Comparison of ENCODE assay signal across 9 cellular contexts in the genomic region with DNA sequence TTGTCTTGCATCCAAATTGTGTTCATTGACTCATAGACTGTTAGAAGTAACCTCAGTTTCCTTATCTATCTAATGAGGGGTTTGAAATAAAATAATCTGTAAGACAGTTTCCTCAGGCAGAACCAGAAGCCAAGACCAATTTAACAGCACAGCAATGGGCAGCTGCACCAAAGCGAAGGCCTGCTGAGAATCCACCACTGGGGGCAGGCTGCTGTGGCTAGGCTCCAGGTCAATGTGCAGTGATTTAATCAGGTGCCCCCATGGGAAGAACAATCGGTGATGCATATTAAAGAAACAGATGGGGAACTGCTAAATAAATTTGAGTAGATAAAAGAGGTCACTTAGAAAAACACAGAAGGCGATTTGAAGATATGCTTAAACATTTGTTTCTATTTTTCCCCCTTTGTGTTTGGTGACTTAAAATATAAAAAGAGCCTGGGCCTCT. TPM values are rescaled to one million over a fixed set of nuclear protein-coding genes. Genes with fewer than 3 reads are reported as not detected.
DNase-seq lines count a peak whose midpoint lies in the region; ATAC-seq, FAIRE-seq and TF ChIP-seq lines count a peak whose summit lies in the region.
"Had no signal": no experiment of that assay in that cellular context is flagged by ENCODE, and none has a peak within 500 bp of the region (broad histone marks: within the 10 kb centered on the region; RNA-seq: fewer than 3 reads in every experiment).

No MANE protein-coding gene starts in this region.

- H4K20me1 ChIP-seq in KMS-11 (ENCODE audit: insufficient read depth), result no peaks in the 10 kb centered on the region
- no peaks in the 10 kb centered on the region for H4K20me1 ChIP-seq in K562 (replicated peaks; ENCODE audit: control insufficient read depth, insufficient read depth, low read length)

- no peak for DNase-seq in D721Med (ENCODE audit: insufficient read length, low spot score)
- DNase-seq in K562 (ENCODE audit: extremely low read depth in 1 of 4, low spot score in 3 of 4), result peak in 3 of 4 experiments; percentile 23 to 52 (median 34)
- DNase-seq in medulla oblongata (ENCODE audit: extremely low spot score), result peak; percentile 35
- DNase-seq in 8988T, result no peak
- no peak for DNase-seq in COLO668 (lab: John Stamatoyannopoulos, UW; ENCODE audit: unreplicated experiment)

- H3K4me3 ChIP-seq in KMS-11 (IDR thresholded peaks at IDR 0.05; ENCODE audit: insufficient read depth, low read depth, low read length) (no peak overlapping the region), K562 (no peak overlapping the region)
- H3K4me3 ChIP-seq: skin epidermis had no signal

- H3K9me1 ChIP-seq in K562 (ENCODE audit: control insufficient read depth, insufficient read depth, low read length), result no peaks in the 10 kb centered on the region

- ATAC-seq in K562 (peak; percentile 77), HG03280 (IDR thresholded peaks at IDR 0.05; ENCODE audit: unreplicated experiment) (no peak), GM19035 (IDR thresholded peaks at IDR 0.05; ENCODE audit: unreplicated experiment) (no peak)

- POLR2A ChIA-PET in K562 (lab: Yijun Ruan, JAX), result no interaction called here

- H3K9me3 ChIP-seq in K562 (replicated peaks; ENCODE audit: control insufficient read depth, insufficient read depth, low read depth, low read length), result no peaks in the 10 kb centered on the region

- TF ChIP-seq EP300 in K562 (IDR thresholded peaks at IDR 0.05; ENCODE audit: low read length), result no peak

- 18% methylated on average over 3 of the region's 3 CpGs for WGBS in K562 (ENCODE audit: insufficient coverage, low coverage, missing lambda C conversion rate)

- H3K4me2 ChIP-seq in KMS-11 (no peak overlapping the region), K562 (ENCODE audit: insufficient read depth, low read length) (no peak overlapping the region)

- in situ Hi-C loops in K562 (cut with MboI), result no loop called here

- no TSS peak for BruUV-seq in K562 (replicated peaks; lab: Mats Ljungman, UMichigan)

- H3K79me2 ChIP-seq in KMS-11 (ENCODE audit: insufficient read depth, low read depth), result no peaks in the 10 kb centered on the region
- no peaks in the 10 kb centered on the region for H3K79me2 ChIP-seq in K562 (ENCODE audit: control insufficient read depth, insufficient read depth, low read length)

- TF ChIP-seq CTCF in D721Med (IDR thresholded peaks at IDR 0.05; ENCODE audit: insufficient read depth, missing control alignments) (peak; percentile 44), KMS-11 (conservative IDR thresholded peaks at IDR 0.05; ENCODE audit: low read depth, low read length) (peak; percentile 62), K562 (IDR thresholded peaks at IDR 0.05 in 2 of 3, conservative IDR thresholded peaks at IDR 0.05 in 1 of 3; ENCODE audit: insufficient read depth in 2 of 3, low read depth in 1 of 3, low read length in 3 of 3) (peak; percentile 58 to 66 (median 61); a peak in 5 of 6 replicates)

- FAIRE-seq in D721Med (lab: Jason Lieb, UNC) (no peak), K562 (lab: Jason Lieb, UNC) (peak; percentile 11)

- H3K4me1 ChIP-seq in KMS-11 (ENCODE audit: low read depth, poor library complexity, severe bottlenecking), result peaks cover 13% of the 10 kb centered on the region
- peaks cover 0 to 4% of the 10 kb centered on the region in 2 experiments; a peak in 3 of 5 replicates for H3K4me1 ChIP-seq in K562 (replicated peaks in 1 of 2; ENCODE audit: control insufficient read depth in 2 of 2, insufficient read depth in 2 of 2, low read length in 2 of 2)

- no peak for TF ChIP-seq POLR2A in K562 (conservative IDR thresholded peaks at IDR 0.05)

- CTCF ChIA-PET in K562 (lab: Yijun Ruan, JAX; ENCODE audit: low intra/inter-chr PET ratio), result no interaction called here

- H3K27me3 ChIP-seq in KMS-11 (ENCODE audit: insufficient read depth, low read depth), result no peaks in the 10 kb centered on the region
- H3K27me3 ChIP-seq in K562 (ENCODE audit: control insufficient read depth in 2 of 2, insufficient read depth in 2 of 2, low read length in 2 of 2), result no peaks in the 10 kb centered on the region

- TF ChIP-seq RAD21 in K562 (CRISPR knock-in tag; conservative IDR thresholded peaks at IDR 0.05 in 1 of 2, IDR thresholded peaks at IDR 0.05 in 1 of 2), result no peak

- no peak overlapping the region for H2AFZ ChIP-seq in KMS-11 (ENCODE audit: low read depth)
- no peak overlapping the region for H2AFZ ChIP-seq in K562 (ENCODE audit: low read depth, low read length)

- H3K36me3 ChIP-seq in KMS-11 (ENCODE audit: insufficient read depth) (no peaks in the 10 kb centered on the region), K562 (ENCODE audit: control insufficient read depth, insufficient read depth, low read length) (no peaks in the 10 kb centered on the region)

- intact Hi-C loops in K562 (cut with micrococcal nuclease), result no loop called here

- H3K27ac ChIP-seq in KMS-11 (no peak overlapping the region), K562 (ENCODE audit: extremely low read depth, low read depth, low read length) (no peak overlapping the region)
- H3K27ac ChIP-seq: skin epidermis had no signal

- H3K9ac ChIP-seq in KMS-11, result no peak overlapping the region
- H3K9ac ChIP-seq in K562 (ENCODE audit: insufficient read depth in 1 of 2, low read depth in 2 of 2, low read length in 2 of 2), result no peak overlapping the region

TF ChIP-seq in K562, 482 proteins besides CTCF, POLR2A, EP300 and RAD21 (continues in another document):
- TF ChIP-seq PHF21A (IDR thresholded peaks at IDR 0.05; ENCODE audit: borderline replicate concordance, low read depth), result peak; percentile 95
- TF ChIP-seq CBX8 (IDR thresholded peaks at IDR 0.05; ENCODE audit: borderline replicate concordance, extremely low read depth, low read depth, low read length, poor library complexity, severe bottlenecking), result no peak
- TF ChIP-seq, protein P1, sequence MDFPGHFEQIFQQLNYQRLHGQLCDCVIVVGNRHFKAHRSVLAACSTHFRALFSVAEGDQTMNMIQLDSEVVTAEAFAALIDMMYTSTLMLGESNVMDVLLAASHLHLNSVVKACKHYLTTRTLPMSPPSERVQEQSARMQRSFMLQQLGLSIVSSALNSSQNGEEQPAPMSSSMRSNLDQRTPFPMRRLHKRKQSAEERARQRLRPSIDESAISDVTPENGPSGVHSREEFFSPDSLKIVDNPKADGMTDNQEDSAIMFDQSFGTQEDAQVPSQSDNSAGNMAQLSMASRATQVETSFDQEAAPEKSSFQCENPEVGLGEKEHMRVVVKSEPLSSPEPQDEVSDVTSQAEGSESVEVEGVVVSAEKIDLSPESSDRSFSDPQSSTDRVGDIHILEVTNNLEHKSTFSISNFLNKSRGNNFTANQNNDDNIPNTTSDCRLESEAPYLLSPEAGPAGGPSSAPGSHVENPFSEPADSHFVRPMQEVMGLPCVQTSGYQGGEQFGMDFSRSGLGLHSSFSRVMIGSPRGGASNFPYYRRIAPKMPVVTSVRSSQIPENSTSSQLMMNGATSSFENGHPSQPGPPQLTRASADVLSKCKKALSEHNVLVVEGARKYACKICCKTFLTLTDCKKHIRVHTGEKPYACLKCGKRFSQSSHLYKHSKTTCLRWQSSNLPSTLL (IDR thresholded peaks at IDR 0.05), result no peak
- no peak for TF ChIP-seq SIRT6 (IDR thresholded peaks at IDR 0.05; ENCODE audit: low read depth, low read length)
- no peak for TF ChIP-seq MTF1 (CRISPR knock-in tag; IDR thresholded peaks at IDR 0.05; ENCODE audit: borderline replicate concordance)
- no peak for TF ChIP-seq ZNF239 (CRISPR knock-in tag; IDR thresholded peaks at IDR 0.05)
- TF ChIP-seq KDM1A (IDR thresholded peaks at IDR 0.05), result peak; percentile 78 to 79
- TF ChIP-seq BRD4 (IDR thresholded peaks at IDR 0.05), result no peak
- TF ChIP-seq ZNF174 (CRISPR knock-in tag; IDR thresholded peaks at IDR 0.05), result no peak

RNA-seq across cellular contexts. Expression of a gene that starts 28.0 kb away (rescaled TPM):
- total RNA-seq in K562 (2011; cell fraction: chromatin; rRNA removed; ENCODE audit: low replicate concordance), result 24.8 and 43.8 TPM in 2 replicates
- 10.7 and 12.5 TPM in 2 replicates for total RNA-seq in K562 (2011; cell fraction: nucleolus; rRNA removed)
- total RNA-seq in K562 (2011; cell fraction: nucleoplasm; rRNA removed), result 21.0 and 49.5 TPM in 2 replicates
- total RNA-seq in K562 (2014; rRNA removed), result 30.9 and 34.5 TPM in 2 replicates
- total RNA-seq in K562 (2014; rRNA removed; fragmentation: Illumina TruSeq; extraction: Trizol), result 39.4 and 40.8 TPM in 2 replicates
- 44.0 and 44.4 TPM in 2 replicates for total RNA-seq in K562 (2015; rRNA removed; fragmentation: Illumina TruSeq; extraction: Trizol)
- total RNA-seq in K562 (2021), result 42.7 and 45.0 TPM in 2 replicates
- 20.0 and 26.4 TPM in 2 replicates for polyA plus RNA-seq in K562 (2011; rRNA removed)
- 4.8 and 10.4 TPM in 2 replicates for polyA plus RNA-seq in K562 (2011; cell fraction: cytosol; rRNA removed)
- polyA plus RNA-seq in K562 (2011; cell fraction: nucleus; rRNA removed), result 11.4 and 14.8 TPM in 2 replicates
- polyA plus RNA-seq in K562 (2012), result 14.0 and 15.3 TPM in 2 replicates
- polyA plus RNA-seq in K562 (2014; fragmentation: Illumina TruSeq; extraction: Trizol), result 26.3 and 30.9 TPM in 2 replicates
- 10 to 100 TPM in 1 of 2 experiments, 1 to 10 TPM in 1; 6.8 to 12.0 TPM for polyA plus RNA-seq in K562 (2014; fragmentation: Nextera tagmentation; extraction: Ambion mirVana)
- 21.1 and 22.6 TPM in 2 replicates for polyA plus RNA-seq in K562 (2014; rRNA removed)
- polyA minus RNA-seq in K562 (2011; rRNA and poly(A)+ RNA removed), result 40.7 and 47.9 TPM in 2 replicates
- polyA minus RNA-seq in K562 (2011; cell fraction: cytosol; rRNA and poly(A)+ RNA removed), result 9.8 and 14.3 TPM in 2 replicates
- polyA minus RNA-seq in K562 (2011; cell fraction: nucleus; rRNA and poly(A)+ RNA removed), result 7.5 and 10.4 TPM in 2 replicates

RNA-seq across cellular contexts. Expression of a gene that starts 50.0 kb away (rescaled TPM):
- 3.1 and 8.1 TPM in 2 replicates for total RNA-seq in K562 (2011; cell fraction: chromatin; rRNA removed; ENCODE audit: low replicate concordance)
- 0.83 and 1.4 TPM in 2 replicates for total RNA-seq in K562 (2011; cell fraction: nucleolus; rRNA removed)
- 5.7 and 14.4 TPM in 2 replicates for total RNA-seq in K562 (2011; cell fraction: nucleoplasm; rRNA removed)
- total RNA-seq in K562 (2014; rRNA removed) (2.2 TPM in 2 replicates), K562 (2014; rRNA removed; fragmentation: Illumina TruSeq; extraction: Trizol) (3.8 and 4.8 TPM in 2 replicates), K562 (2015; rRNA removed; fragmentation: Illumina TruSeq; extraction: Trizol) (3.3 and 3.6 TPM in 2 replicates), K562 (2021) (3.2 and 3.4 TPM in 2 replicates)
- polyA plus RNA-seq in K562 (2011; rRNA removed) (2.3 and 3.6 TPM in 2 replicates), K562 (2014; fragmentation: Illumina TruSeq; extraction: Trizol) (2.7 and 3.0 TPM in 2 replicates), K562 (2014; fragmentation: Nextera tagmentation; extraction: Ambion mirVana) (under 1 TPM; 0.49 to 0.85 TPM), K562 (2014; rRNA removed) (2.1 and 3.3 TPM in 2 replicates)
- 0.57 and 1.1 TPM in 2 replicates for polyA plus RNA-seq in K562 (2011; cell fraction: cytosol; rRNA removed)
- 2.7 and 2.9 TPM in 2 replicates for polyA plus RNA-seq in K562 (2011; cell fraction: nucleus; rRNA removed)
- polyA plus RNA-seq in K562 (2012), result 1.7 and 4.4 TPM in 2 replicates
- polyA minus RNA-seq in K562 (2011; rRNA and poly(A)+ RNA removed), result 2.3 and 3.5 TPM in 2 replicates
- 0.91 and 1.7 TPM in 2 replicates for polyA minus RNA-seq in K562 (2011; cell fraction: cytosol; rRNA and poly(A)+ RNA removed)
- polyA minus RNA-seq in K562 (2011; cell fraction: nucleus; rRNA and poly(A)+ RNA removed), result 1.8 and 1.9 TPM in 2 replicates

Comparison
In these comparisons a context has a peak if more than half of its experiments do, and no peak if none do; other contexts are left out.
1. DNase-seq: peak in K562 (3 of 4) and medulla oblongata (single experiment); none in D721Med (single experiment), 8988T (single experiment) and COLO668 (single experiment).
2. Peak in every context shown above with its lines, with median percentiles within 50 percentile points of each other: CTCF ChIP-seq.